ENCODE assay signal across 1 cellular context in genomic region chr22:49373289-49373666, GRCh38.
TF ChIP-seq lines count a peak whose summit lies in the region.

No MANE protein-coding gene starts in this region.

TF ChIP-seq in HCT116, 20 proteins besides CTCF, POLR2A, EP300 and RAD21 (continued from another document):
- TF ChIP-seq, protein P1, sequence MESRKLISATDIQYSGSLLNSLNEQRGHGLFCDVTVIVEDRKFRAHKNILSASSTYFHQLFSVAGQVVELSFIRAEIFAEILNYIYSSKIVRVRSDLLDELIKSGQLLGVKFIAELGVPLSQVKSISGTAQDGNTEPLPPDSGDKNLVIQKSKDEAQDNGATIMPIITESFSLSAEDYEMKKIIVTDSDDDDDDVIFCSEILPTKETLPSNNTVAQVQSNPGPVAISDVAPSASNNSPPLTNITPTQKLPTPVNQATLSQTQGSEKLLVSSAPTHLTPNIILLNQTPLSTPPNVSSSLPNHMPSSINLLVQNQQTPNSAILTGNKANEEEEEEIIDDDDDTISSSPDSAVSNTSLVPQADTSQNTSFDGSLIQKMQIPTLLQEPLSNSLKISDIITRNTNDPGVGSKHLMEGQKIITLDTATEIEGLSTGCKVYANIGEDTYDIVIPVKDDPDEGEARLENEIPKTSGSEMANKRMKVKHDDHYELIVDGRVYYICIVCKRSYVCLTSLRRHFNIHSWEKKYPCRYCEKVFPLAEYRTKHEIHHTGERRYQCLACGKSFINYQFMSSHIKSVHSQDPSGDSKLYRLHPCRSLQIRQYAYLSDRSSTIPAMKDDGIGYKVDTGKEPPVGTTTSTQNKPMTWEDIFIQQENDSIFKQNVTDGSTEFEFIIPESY (IDR thresholded peaks at IDR 0.05; ENCODE audit: extremely low read depth, insufficient replicate concordance, low read length) = no peak
